Comparison of ENCODE assay signal across 1 cellular context in genomic region chr10:77926566-77927342, GRCh38.
TF ChIP-seq lines count a peak whose summit lies in the region.

DLG5 (minus strand) TSS chr10:77926755; CDS start chr10:77926520, 235 bp downstream.

TF ChIP-seq in K562, 482 proteins besides CTCF, POLR2A, EP300 and RAD21 (continued from another document and continues in another):
- TF ChIP-seq PATZ1 (CRISPR knock-in tag; IDR thresholded peaks at IDR 0.05; ENCODE audit: borderline replicate concordance) (no peak), NR4A1 (CRISPR knock-in tag; IDR thresholded peaks at IDR 0.05) (no peak), NR4A1 (tag; IDR thresholded peaks at IDR 0.05) (peak; percentile 54; the same call in 1 of the 2 replicates), KDM5B (IDR thresholded peaks at IDR 0.05; ENCODE audit: insufficient replicate concordance, low read depth, low read length) (peak; percentile 22), SMARCB1 (IDR thresholded peaks at IDR 0.05; ENCODE audit: insufficient read length, low read depth) (no peak), SIRT6 (IDR thresholded peaks at IDR 0.05; ENCODE audit: low read depth, low read length) (no peak), ZBTB7A (IDR thresholded peaks at IDR 0.05; ENCODE audit: borderline replicate concordance, control insufficient read depth, low read depth, low read length) (peak; percentile 83; the same call in 1 of the 2 replicates), POLR2AphosphoS5 (IDR thresholded peaks at IDR 0.05; ENCODE audit: control insufficient read depth, insufficient read depth, low read depth, low read length) (0 out of 2 replicates have a peak, but pooled peaks have one; percentile 16), RB1 (IDR thresholded peaks at IDR 0.05; ENCODE audit: low read depth) (peak; percentile 76), GATAD2B (IDR thresholded peaks at IDR 0.05; ENCODE audit: borderline replicate concordance) (peak; percentile 90), ZC3H8 (IDR thresholded peaks at IDR 0.05) (no peak), MIER1 (IDR thresholded peaks at IDR 0.05; ENCODE audit: low read depth) (no peak), WHSC1 (IDR thresholded peaks at IDR 0.05; ENCODE audit: low read length) (no peak), YY1 (IDR thresholded peaks at IDR 0.05; ENCODE audit: borderline replicate concordance in 1 of 3, control insufficient read depth in 1 of 3, extremely low read depth in 1 of 3, insufficient read depth in 3 of 3, insufficient read length in 1 of 3, insufficient replicate concordance in 2 of 3, low read depth in 1 of 3, low read length in 2 of 3) (peak; percentile 57 to 93 (median 75)), TAF1 (IDR thresholded peaks at IDR 0.05; ENCODE audit: control insufficient read depth, extremely low read depth, insufficient read depth, low read length, severe bottlenecking) (peak; percentile 53), PCBP1 (IDR thresholded peaks at IDR 0.05; ENCODE audit: low read depth, low read length, poor library complexity, severe bottlenecking) (peak; percentile 47), SIN3A (IDR thresholded peaks at IDR 0.05; ENCODE audit: borderline replicate concordance in 2 of 2, control insufficient read depth in 1 of 2, low read depth in 2 of 2, low read length in 2 of 2) (0 out of 4 replicates have a peak, but pooled peaks have one; percentile 4 to 15), SLC30A9 (CRISPR knock-in tag; IDR thresholded peaks at IDR 0.05) (no peak), L3MBTL2 (IDR thresholded peaks at IDR 0.05) (0 out of 2 replicates have a peak, but pooled peaks have one; percentile 9), ZNF699 (CRISPR knock-in tag; IDR thresholded peaks at IDR 0.05; ENCODE audit: insufficient replicate concordance) (no peak), FOSL1 (tag; conservative IDR thresholded peaks at IDR 0.05) (0 out of 2 replicates have a peak, but pooled peaks have one; percentile 28), SREBF1 (IDR thresholded peaks at IDR 0.05; ENCODE audit: borderline replicate concordance, low read depth, low read length) (no peak), PURB (CRISPR knock-in tag; IDR thresholded peaks at IDR 0.05; ENCODE audit: low read depth) (no peak), TEAD2 (tag; IDR thresholded peaks at IDR 0.05) (no peak), CHD2 (IDR thresholded peaks at IDR 0.05; ENCODE audit: low read depth, low read length) (no peak), GTF2E2 (tag; IDR thresholded peaks at IDR 0.05) (0 out of 2 replicates have a peak, but pooled peaks have one; percentile 27), SIN3B (IDR thresholded peaks at IDR 0.05; ENCODE audit: low read depth) (peak; percentile 59)
- TF ChIP-seq, protein P1, sequence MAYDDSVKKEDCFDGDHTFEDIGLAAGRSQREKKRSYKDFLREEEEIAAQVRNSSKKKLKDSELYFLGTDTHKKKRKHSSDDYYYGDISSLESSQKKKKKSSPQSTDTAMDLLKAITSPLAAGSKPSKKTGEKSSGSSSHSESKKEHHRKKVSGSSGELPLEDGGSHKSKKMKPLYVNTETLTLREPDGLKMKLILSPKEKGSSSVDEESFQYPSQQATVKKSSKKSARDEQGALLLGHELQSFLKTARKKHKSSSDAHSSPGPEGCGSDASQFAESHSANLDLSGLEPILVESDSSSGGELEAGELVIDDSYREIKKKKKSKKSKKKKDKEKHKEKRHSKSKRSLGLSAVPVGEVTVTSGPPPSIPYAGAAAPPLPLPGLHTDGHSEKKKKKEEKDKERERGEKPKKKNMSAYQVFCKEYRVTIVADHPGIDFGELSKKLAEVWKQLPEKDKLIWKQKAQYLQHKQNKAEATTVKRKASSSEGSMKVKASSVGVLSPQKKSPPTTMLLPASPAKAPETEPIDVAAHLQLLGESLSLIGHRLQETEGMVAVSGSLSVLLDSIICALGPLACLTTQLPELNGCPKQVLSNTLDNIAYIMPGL (CRISPR knock-in tag; IDR thresholded peaks at IDR 0.05): no peak
- TF ChIP-seq, protein P2, sequence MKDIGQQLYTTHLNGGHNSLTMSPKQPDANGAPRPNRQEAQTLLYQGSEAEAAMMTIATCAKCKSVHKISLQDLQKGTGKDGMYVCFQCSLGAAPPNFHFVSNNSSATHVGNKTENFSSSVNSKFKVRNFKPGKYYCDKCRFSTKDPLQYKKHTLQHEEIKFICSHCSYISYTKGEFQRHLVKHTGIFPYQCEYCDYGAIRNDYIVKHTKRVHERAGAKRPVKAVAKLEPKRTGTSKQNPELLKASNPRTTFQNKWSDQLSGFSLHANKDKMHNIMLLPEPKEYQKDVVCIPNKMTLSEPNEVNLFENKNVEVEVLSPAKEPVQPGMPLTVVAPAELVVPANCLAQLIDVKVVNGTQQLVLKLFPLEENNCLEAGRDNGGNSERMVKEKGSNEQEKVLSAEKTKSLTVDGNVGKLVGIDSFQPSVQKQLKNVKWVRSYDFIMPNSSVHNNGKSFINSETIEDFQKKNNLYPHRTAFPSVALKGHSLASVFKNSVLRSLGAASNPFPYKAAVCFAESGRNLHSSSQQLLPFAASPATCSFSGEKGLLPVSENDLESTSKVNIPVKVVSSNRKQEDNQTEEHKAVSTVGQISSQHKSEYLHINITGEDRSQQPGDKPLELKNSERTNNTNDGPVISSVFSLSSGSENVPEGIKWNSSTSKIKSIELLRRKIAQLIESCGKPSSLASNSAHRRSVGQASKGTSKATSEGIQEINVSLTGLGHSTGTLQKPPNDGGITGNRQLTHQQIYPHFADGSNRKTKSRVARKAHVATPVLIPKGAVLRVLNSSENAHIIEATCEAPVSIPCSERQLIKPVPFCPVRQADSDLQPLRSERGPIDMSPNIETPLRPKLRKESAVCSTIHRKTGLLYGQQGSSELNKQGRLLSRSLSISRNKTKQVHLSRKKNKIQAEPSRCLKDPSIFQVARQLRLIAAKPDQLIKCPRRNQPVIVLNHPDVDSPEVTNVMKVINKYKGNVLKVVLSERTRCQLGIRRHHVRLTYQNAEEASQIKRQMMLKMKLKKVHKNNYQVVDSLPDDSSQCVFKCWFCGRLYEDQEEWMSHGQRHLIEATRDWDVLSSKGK (CRISPR knock-in tag; IDR thresholded peaks at IDR 0.05): no peak
- TF ChIP-seq, protein P3, sequence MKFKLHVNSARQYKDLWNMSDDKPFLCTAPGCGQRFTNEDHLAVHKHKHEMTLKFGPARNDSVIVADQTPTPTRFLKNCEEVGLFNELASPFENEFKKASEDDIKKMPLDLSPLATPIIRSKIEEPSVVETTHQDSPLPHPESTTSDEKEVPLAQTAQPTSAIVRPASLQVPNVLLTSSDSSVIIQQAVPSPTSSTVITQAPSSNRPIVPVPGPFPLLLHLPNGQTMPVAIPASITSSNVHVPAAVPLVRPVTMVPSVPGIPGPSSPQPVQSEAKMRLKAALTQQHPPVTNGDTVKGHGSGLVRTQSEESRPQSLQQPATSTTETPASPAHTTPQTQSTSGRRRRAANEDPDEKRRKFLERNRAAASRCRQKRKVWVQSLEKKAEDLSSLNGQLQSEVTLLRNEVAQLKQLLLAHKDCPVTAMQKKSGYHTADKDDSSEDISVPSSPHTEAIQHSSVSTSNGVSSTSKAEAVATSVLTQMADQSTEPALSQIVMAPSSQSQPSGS (CRISPR knock-in tag; IDR thresholded peaks at IDR 0.05): no peak
- TF ChIP-seq, protein P4, sequence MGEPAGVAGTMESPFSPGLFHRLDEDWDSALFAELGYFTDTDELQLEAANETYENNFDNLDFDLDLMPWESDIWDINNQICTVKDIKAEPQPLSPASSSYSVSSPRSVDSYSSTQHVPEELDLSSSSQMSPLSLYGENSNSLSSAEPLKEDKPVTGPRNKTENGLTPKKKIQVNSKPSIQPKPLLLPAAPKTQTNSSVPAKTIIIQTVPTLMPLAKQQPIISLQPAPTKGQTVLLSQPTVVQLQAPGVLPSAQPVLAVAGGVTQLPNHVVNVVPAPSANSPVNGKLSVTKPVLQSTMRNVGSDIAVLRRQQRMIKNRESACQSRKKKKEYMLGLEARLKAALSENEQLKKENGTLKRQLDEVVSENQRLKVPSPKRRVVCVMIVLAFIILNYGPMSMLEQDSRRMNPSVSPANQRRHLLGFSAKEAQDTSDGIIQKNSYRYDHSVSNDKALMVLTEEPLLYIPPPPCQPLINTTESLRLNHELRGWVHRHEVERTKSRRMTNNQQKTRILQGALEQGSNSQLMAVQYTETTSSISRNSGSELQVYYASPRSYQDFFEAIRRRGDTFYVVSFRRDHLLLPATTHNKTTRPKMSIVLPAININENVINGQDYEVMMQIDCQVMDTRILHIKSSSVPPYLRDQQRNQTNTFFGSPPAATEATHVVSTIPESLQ (CRISPR knock-in tag; IDR thresholded peaks at IDR 0.05): no peak
- TF ChIP-seq, protein P5, sequence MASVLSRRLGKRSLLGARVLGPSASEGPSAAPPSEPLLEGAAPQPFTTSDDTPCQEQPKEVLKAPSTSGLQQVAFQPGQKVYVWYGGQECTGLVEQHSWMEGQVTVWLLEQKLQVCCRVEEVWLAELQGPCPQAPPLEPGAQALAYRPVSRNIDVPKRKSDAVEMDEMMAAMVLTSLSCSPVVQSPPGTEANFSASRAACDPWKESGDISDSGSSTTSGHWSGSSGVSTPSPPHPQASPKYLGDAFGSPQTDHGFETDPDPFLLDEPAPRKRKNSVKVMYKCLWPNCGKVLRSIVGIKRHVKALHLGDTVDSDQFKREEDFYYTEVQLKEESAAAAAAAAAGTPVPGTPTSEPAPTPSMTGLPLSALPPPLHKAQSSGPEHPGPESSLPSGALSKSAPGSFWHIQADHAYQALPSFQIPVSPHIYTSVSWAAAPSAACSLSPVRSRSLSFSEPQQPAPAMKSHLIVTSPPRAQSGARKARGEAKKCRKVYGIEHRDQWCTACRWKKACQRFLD (CRISPR knock-in tag; IDR thresholded peaks at IDR 0.05): peak; percentile 51
- TF ChIP-seq, protein P6, sequence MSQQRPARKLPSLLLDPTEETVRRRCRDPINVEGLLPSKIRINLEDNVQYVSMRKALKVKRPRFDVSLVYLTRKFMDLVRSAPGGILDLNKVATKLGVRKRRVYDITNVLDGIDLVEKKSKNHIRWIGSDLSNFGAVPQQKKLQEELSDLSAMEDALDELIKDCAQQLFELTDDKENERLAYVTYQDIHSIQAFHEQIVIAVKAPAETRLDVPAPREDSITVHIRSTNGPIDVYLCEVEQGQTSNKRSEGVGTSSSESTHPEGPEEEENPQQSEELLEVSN (IDR thresholded peaks at IDR 0.05; ENCODE audit: borderline replicate concordance in 1 of 2, extremely low read depth in 1 of 2, insufficient read depth in 1 of 2, insufficient read length in 1 of 2, low read depth in 1 of 2, low read length in 1 of 2, poor library complexity in 1 of 2, severe bottlenecking in 1 of 2): peak in 1 of 2 experiments; percentile 32
- TF ChIP-seq, protein P7, sequence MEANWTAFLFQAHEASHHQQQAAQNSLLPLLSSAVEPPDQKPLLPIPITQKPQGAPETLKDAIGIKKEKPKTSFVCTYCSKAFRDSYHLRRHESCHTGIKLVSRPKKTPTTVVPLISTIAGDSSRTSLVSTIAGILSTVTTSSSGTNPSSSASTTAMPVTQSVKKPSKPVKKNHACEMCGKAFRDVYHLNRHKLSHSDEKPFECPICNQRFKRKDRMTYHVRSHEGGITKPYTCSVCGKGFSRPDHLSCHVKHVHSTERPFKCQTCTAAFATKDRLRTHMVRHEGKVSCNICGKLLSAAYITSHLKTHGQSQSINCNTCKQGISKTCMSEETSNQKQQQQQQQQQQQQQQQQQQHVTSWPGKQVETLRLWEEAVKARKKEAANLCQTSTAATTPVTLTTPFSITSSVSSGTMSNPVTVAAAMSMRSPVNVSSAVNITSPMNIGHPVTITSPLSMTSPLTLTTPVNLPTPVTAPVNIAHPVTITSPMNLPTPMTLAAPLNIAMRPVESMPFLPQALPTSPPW (CRISPR knock-in tag; IDR thresholded peaks at IDR 0.05): peak; percentile 93
- TF ChIP-seq, protein P8, sequence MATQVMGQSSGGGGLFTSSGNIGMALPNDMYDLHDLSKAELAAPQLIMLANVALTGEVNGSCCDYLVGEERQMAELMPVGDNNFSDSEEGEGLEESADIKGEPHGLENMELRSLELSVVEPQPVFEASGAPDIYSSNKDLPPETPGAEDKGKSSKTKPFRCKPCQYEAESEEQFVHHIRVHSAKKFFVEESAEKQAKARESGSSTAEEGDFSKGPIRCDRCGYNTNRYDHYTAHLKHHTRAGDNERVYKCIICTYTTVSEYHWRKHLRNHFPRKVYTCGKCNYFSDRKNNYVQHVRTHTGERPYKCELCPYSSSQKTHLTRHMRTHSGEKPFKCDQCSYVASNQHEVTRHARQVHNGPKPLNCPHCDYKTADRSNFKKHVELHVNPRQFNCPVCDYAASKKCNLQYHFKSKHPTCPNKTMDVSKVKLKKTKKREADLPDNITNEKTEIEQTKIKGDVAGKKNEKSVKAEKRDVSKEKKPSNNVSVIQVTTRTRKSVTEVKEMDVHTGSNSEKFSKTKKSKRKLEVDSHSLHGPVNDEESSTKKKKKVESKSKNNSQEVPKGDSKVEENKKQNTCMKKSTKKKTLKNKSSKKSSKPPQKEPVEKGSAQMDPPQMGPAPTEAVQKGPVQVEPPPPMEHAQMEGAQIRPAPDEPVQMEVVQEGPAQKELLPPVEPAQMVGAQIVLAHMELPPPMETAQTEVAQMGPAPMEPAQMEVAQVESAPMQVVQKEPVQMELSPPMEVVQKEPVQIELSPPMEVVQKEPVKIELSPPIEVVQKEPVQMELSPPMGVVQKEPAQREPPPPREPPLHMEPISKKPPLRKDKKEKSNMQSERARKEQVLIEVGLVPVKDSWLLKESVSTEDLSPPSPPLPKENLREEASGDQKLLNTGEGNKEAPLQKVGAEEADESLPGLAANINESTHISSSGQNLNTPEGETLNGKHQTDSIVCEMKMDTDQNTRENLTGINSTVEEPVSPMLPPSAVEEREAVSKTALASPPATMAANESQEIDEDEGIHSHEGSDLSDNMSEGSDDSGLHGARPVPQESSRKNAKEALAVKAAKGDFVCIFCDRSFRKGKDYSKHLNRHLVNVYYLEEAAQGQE (CRISPR knock-in tag; IDR thresholded peaks at IDR 0.05; ENCODE audit: low read depth): 0 out of 2 replicates have a peak, but pooled peaks have one; percentile 25
